Comparison of ENCODE assay signal across 8 cellular contexts in the genomic region with DNA sequence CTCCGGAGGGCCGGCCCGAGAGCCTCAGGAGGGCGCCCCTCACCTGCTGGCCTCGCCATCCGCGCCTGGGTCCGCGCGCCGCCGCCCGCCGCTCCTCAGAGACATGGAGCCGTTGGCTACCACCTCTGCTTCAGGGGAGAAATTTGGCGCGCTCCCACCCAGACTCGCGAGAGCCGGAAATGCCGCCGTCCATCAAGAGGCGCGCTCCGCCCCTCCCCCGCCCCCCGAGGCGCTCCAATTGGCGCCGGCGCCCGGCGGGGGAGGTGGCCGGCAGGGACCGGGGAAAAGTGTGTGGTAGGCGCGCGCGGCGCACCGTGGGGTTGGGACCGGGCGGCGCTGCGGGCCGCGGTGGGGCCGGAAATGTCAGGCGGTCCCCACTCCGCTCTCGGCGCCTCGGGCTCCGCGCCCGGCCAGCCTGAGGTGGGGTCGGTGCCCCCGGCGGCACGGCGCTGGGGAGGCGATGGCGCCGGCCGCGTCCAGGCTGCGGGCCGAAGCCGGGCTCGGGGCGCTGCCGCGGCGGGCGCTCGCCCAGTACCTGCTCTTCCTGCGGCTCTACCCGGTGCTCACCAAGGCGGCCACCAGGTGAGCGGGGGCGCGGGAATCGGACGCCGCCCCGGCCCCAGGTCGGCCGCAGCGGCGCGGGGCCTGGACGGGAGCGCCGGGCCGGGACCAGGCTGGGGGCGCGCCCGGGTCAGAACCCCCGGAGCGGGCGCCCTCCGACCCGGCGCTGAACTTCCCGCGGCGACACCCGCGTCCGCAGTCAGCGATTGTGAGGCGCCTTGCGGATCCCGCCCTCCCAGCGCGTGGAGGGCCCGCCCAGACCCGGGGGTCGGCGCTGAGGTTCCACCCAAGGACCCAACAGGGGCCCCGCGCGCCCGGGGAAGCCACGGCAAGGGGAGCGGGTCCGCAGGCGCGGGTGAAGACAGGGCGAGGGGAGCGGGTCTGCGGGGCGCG. TPM values are rescaled to one million over a fixed set of nuclear protein-coding genes. Genes with fewer than 3 reads are reported as not detected.
A peak's percentile ranks its signal among the peaks of the same experiment; 100 is the strongest.
DNase-seq lines count a peak whose midpoint lies in the region; ATAC-seq and FAIRE-seq lines count a peak whose summit lies in the region.

TSS of gene POLE (minus strand) at position 132 of the 954 bp plus-strand sequence. CDS start at position 105, 27 bp downstream.
TSS of gene PXMP2 (plus strand) at position 377 of the 954 bp plus-strand sequence. CDS start at position 461, 84 bp downstream.

- intact Hi-C loops in right cardiac atrium (cut with DNase I), result no loop called here

- ATAC-seq in GM18508 (IDR thresholded peaks at IDR 0.05; ENCODE audit: insufficient read depth, unreplicated experiment), result peak; percentile 78
- ATAC-seq in HG02973 (IDR thresholded peaks at IDR 0.05; ENCODE audit: unreplicated experiment), result peak; percentile 88
- ATAC-seq in right cardiac atrium, result peak; percentile 99

- no peaks in the 10 kb centered on the region for H3K9me3 ChIP-seq in right cardiac atrium (ENCODE audit: control insufficient read depth, low read length)

- peak within 1 kb of the TSS; percentile 82 for H3K27ac ChIP-seq in right cardiac atrium (ENCODE audit: low read length)

- peak within 1 kb of the TSS; percentile 94 for H3K4me3 ChIP-seq in right cardiac atrium (ENCODE audit: low read length)

- H3K27me3 ChIP-seq in right cardiac atrium (ENCODE audit: control insufficient read depth, insufficient read depth), result no peaks in the 10 kb centered on the region

- under 1% methylated on average over 134 of the region's 134 CpGs for WGBS in right cardiac atrium

- DNase-seq in NCI-H1930 (lab: John Stamatoyannopoulos, UW) (peak; percentile 88 to 95), T-helper 2 cell (peak; percentile 81 to 97 (median 88)), amygdala (lab: John Stamatoyannopoulos, UW) (peak; percentile 15 to 95 (median 85)), right cardiac atrium (peak; percentile 96 to 99 (median 99)), putamen (ENCODE audit: low spot score) (peak; percentile 91), urothelium cell line (ENCODE audit: low spot score) (peak; percentile 98)

- FAIRE-seq in urothelium cell line (lab: Jason Lieb, UNC), result no peak

- no peaks in the 10 kb centered on the region for H3K4me1 ChIP-seq in right cardiac atrium (ENCODE audit: control insufficient read depth, insufficient read depth, low read length)

RNA-seq across cellular contexts. Expression of gene POLE, which starts in this region (rescaled TPM):
- 10 to 100 TPM; 13.0 to 22.1 (median 15.8) TPM for total RNA-seq in right cardiac atrium
- 10.6 TPM for polyA plus RNA-seq in right cardiac atrium

RNA-seq across cellular contexts. Expression of gene PXMP2, which starts in this region (rescaled TPM):
- total RNA-seq in right cardiac atrium, result 10 to 100 TPM; 21.6 to 40.1 (median 36.3) TPM
- polyA plus RNA-seq in right cardiac atrium, result 36.8 TPM

Comparison
In these comparisons a context has a peak if more than half of its experiments do, and no peak if none do; other contexts are left out.
1. Peak in every context shown above with its lines: DNase-seq, ATAC-seq, H3K4me3 ChIP-seq and H3K27ac ChIP-seq.